1 cellular context compared by ENCODE assay signal in genomic region chr5:178234121-178234752, GRCh38.
TF ChIP-seq lines count a peak whose summit lies in the region.

No MANE protein-coding gene starts in this region.

TF ChIP-seq in H1, 55 proteins besides CTCF, POLR2A, EP300 and RAD21:
- TF ChIP-seq TAF7 (optimal IDR thresholded peaks at IDR 0.05; ENCODE audit: borderline replicate concordance, low read depth, low read length), result no peak
